ENCODE assay signal across 8 cellular contexts in the genomic region with DNA sequence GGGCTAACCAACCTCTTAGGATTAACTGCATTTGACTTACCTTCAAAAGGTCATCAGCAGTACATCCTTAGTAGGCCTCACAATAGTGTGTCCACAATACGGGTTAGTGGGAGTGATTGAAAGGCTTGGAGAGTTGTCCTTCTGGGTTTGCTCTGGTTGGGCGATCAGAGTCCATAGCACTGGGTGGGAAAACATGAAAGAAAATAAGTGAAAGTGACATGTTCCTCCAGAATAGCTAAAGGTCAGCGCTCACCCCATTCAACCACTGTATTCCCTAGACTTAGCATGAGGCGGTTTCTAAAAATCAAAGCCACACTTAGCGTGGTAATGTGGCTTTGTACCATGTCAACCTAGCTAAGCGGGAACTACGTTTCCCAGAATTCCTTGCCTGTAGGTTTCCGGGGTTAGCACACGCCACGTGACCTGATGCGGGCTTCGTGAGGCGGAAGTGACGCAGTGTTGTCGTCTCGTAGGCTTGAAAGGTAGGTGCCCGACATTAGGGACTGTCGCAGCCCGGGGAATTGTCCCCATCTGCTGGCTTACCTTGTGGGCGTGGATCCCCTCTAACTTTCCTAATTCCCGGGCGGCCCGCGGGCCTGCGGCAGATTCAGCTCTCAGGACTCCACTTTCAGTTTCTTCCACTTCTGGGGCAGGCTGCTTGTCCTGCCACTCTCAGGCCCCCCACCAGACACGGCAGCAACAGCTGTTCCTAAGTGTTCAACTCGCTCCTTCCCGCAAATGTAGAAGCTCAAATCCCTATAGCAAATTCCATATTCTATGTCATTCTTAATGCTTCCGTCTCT. TPM values are rescaled to one million over a fixed set of nuclear protein-coding genes. Genes with fewer than 3 reads are reported as not detected.
DNase-seq lines count a peak whose midpoint lies in the region; ATAC-seq and TF ChIP-seq lines count a peak whose summit lies in the region.

No MANE protein-coding gene starts in this region.

- H3K4me3 Mint-ChIP-seq in naive thymus-derived CD8-positive, alpha-beta T cell, result peak overlapping the region; percentile 89 to 98 (median 96)

- H3K27me3 ChIP-seq in DND-41 (ENCODE audit: insufficient read depth, low read length, poor library complexity) (no peaks in the 10 kb centered on the region), Peyer's patch (no peaks in the 10 kb centered on the region)

- peak overlapping the region; percentile 58 for H3K27ac ChIP-seq in DND-41 (ENCODE audit: low read length)
- H3K27ac ChIP-seq in Peyer's patch, result peak overlapping the region; percentile 88 to 91 (median 89)

- peak overlapping the region; percentile 89 for H2AFZ ChIP-seq in DND-41 (ENCODE audit: low read depth, low read length)

- peak overlapping the region; percentile 74 for H3K4me2 ChIP-seq in DND-41 (ENCODE audit: insufficient read depth, low read length)

- peaks cover 7 to 22% (median 15%) of the 10 kb centered on the region in 4 donors for H3K4me1 Mint-ChIP-seq in naive thymus-derived CD8-positive, alpha-beta T cell

- POLR2A ChIA-PET in naive thymus-derived CD8-positive, alpha-beta T cell (lab: Charles Lee), result interaction anchor here (0.6 to 1.6 kb wide), 11 partner anchors 10 to 1259 kb away, joined by 3 to 15 read pairs (median 4); a partner anchor contains a TSS

- H3K4me1 ChIP-seq in DND-41 (ENCODE audit: insufficient read depth, low read length) (peaks cover 13% of the 10 kb centered on the region), Peyer's patch (no peaks in the 10 kb centered on the region)

- no peaks in the 10 kb centered on the region for H3K79me2 ChIP-seq in DND-41 (ENCODE audit: insufficient read depth, low read length)

- DNase-seq in DND-41 (peak; percentile 88), KG1 (lab: John Stamatoyannopoulos, UW) (peak; percentile 86), Peyer's patch (peak; percentile 88 to 97 (median 91)), fibroblast of mammary gland (ENCODE audit: low read depth) (peak; percentile 90)
- peak; percentile 65 to 73 for DNase-seq in activated T-helper 1 cell treated with anti-CD3 and anti-CD28 coated beads, Interleukin-2, amount 50 U/mL, for 16 hours (ENCODE audit: low read depth in 1 of 2, low spot score in 1 of 2)
- peak; percentile 70 to 96 (median 88) for DNase-seq in naive thymus-derived CD8-positive, alpha-beta T cell
- DNase-seq in stimulated activated naive CD4-positive, alpha-beta T cell (lab: John Stamatoyannopoulos, UW), result peak; percentile 74 to 89 (median 87)

- H3K27me3 Mint-ChIP-seq in naive thymus-derived CD8-positive, alpha-beta T cell, result peaks cover 10 to 32% (median 16%) of the 10 kb centered on the region in 5 donors

- no peaks in the 10 kb centered on the region for H4K20me1 ChIP-seq in DND-41 (ENCODE audit: insufficient read depth, low read length)

- H3K36me3 ChIP-seq in DND-41 (ENCODE audit: insufficient read depth, low read length) (no peaks in the 10 kb centered on the region), Peyer's patch (no peaks in the 10 kb centered on the region)

- H3K4me3 ChIP-seq in DND-41 (ENCODE audit: low read depth in 1 of 2, low read length in 2 of 2) (peak overlapping the region; percentile 53 to 69), Peyer's patch (peak overlapping the region; percentile 64 to 90 (median 71)), fibroblast of mammary gland (ENCODE audit: control insufficient read depth, low read depth, low read length) (peak overlapping the region; percentile 72)

- ATAC-seq in DND-41 (ENCODE audit: insufficient read depth, low read depth) (peak; percentile 99), GM21723 (IDR thresholded peaks at IDR 0.05; ENCODE audit: unreplicated experiment) (peak; percentile 99)
- peak; percentile 96 to 98 for ATAC-seq in naive thymus-derived CD8-positive, alpha-beta T cell

- H3K36me3 Mint-ChIP-seq in naive thymus-derived CD8-positive, alpha-beta T cell, result peaks cover 0 to 10% (median 9%) of the 10 kb centered on the region in 3 donors

- TF ChIP-seq POLR2A in Peyer's patch (IDR thresholded peaks at IDR 0.05), result peak; percentile 39 to 62

- peaks cover 0 to 9% (median 0%) of the 10 kb centered on the region in 9 donors for H3K9me3 Mint-ChIP-seq in naive thymus-derived CD8-positive, alpha-beta T cell

- H3K9ac ChIP-seq in DND-41 (ENCODE audit: low read depth, low read length), result peak overlapping the region; percentile 56

- peak; percentile 44 for TF ChIP-seq CTCF in DND-41 (IDR thresholded peaks at IDR 0.05; ENCODE audit: borderline replicate concordance, extremely low read depth, low read length, poor library complexity, severe bottlenecking)
- peak in 3 of 6 experiments; percentile 6 to 15 (median 12) for TF ChIP-seq CTCF in Peyer's patch (IDR thresholded peaks at IDR 0.05)
- no peak for TF ChIP-seq CTCF in fibroblast of mammary gland (conservative IDR thresholded peaks at IDR 0.05; ENCODE audit: control insufficient read depth, insufficient read depth, low read depth, low read length)

- H3K9me3 ChIP-seq in DND-41 (ENCODE audit: insufficient read depth, low read length, severe bottlenecking) (no peaks in the 10 kb centered on the region), Peyer's patch (no peaks in the 10 kb centered on the region)

- peak overlapping the region; percentile 98 to 100 (median 100) for H3K27ac Mint-ChIP-seq in naive thymus-derived CD8-positive, alpha-beta T cell

RNA-seq across cellular contexts. Expression of a gene that starts 19.8 kb away (rescaled TPM):
- not detected for total RNA-seq in Peyer's patch
- not detected for total RNA-seq in naive thymus-derived CD8-positive, alpha-beta T cell
- not detected for polyA plus RNA-seq in naive thymus-derived CD8-positive, alpha-beta T cell

Comparison
In these comparisons a context has a peak if more than half of its experiments do, and no peak if none do; other contexts are left out.
1. Peak in every context shown above with its lines: DNase-seq, ATAC-seq, H3K4me3 ChIP-seq and H3K27ac ChIP-seq.